In the genomic region with DNA sequence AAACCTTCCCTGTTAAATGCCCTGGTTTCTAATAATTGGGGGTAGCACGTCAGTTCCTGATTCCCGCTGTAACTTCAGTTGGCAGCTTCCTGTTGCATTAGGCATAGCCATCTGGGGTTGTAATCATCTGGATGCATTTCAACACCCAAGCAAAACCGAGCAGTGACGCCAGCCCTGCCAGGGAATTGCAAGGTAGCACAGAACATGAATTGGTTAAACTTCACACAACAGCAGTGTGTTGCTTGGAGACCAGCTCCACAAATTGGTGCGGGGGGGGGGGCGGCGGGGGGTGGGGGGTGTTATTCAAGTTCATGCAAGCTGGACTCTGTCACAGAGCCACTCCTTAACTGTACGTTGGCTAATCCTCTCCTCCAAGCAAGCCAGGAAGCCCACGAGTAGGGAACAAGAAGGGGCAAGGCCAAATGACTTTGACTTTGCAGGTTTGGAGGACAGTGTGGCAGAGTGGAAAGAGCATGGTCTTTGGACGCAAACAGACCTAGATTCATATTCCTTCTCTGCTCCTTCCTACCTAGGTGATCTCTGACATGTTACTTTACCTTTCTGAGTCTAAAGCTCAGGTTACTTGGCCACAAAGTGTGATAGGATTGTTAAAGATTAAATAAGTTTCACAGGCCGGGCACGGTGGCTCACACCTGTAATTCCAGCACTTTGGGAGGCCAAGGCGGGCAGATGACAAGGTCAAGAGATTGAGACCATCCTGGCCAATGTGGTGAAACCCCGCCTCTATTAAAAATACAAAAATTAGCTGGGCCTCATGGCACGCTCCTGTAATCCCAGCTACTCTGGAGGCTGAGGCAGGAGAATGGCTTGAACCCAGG, we compare ENCODE assay signal across 9 cellular contexts. TPM values are rescaled to one million over a fixed set of nuclear protein-coding genes. Genes with fewer than 3 reads are reported as not detected.
DNase-seq lines count a peak whose midpoint lies in the region; ATAC-seq and TF ChIP-seq lines count a peak whose summit lies in the region.
"Had no signal": no experiment of that assay in that cellular context is flagged by ENCODE, and none has a peak within 500 bp of the region (broad histone marks: within the 10 kb centered on the region; RNA-seq: fewer than 3 reads in every experiment).

No MANE protein-coding gene starts in this region.

- no peak for ATAC-seq in GM21717 (IDR thresholded peaks at IDR 0.05; ENCODE audit: unreplicated experiment)

- H3K9me3 Mint-ChIP-seq in MCF 10A (ENCODE audit: unreplicated experiment), result no peaks in the 10 kb centered on the region
- H3K9me3 Mint-ChIP-seq: neural crest cell had no signal

- peak overlapping the region in 1 of 4 donors; percentile 14 for H3K4me3 ChIP-seq in stomach

- H3K36me3 Mint-ChIP-seq in MCF 10A (ENCODE audit: insufficient read depth, unreplicated experiment), result peaks cover 7% of the 10 kb centered on the region

- peak; percentile 72 for DNase-seq in GM04503 (ENCODE audit: low read depth)
- DNase-seq in NCI-H446 treated with DMSO at 0.1 percent for 48 hours (lab: John Stamatoyannopoulos, UW), result peak; percentile 95
- DNase-seq in MCF 10A (ENCODE audit: unreplicated experiment), result peak; percentile 99
- DNase-seq in kidney tubule cell (ENCODE audit: low spot score), result peak; percentile 92
- DNase-seq in stomach, result peak; percentile 74
- no peak for DNase-seq in COLO668 (lab: John Stamatoyannopoulos, UW; ENCODE audit: unreplicated experiment)
- DNase-seq in stimulated activated CD4-positive, alpha-beta T cell treated with anti-CD3 and anti-CD28 coated beads, Interleukin-2, amount 100 ng/mL, for 24 hours, result no peak

- 25 to 41% (median 28%) methylated on average over 14 to 15 of the region's 15 CpGs for WGBS in stomach, 5 donors

- BruUV-seq in MCF 10A (replicated peaks; lab: Mats Ljungman, UMichigan), result no TSS peak

- H3K27ac ChIP-seq in stomach, result peak overlapping the region in 4 of 5 donors; percentile 74 to 88 (median 76)

- no peaks in the 10 kb centered on the region for H3K9me3 ChIP-seq in stomach

- POLR2A ChIA-PET in MCF 10A (lab: Yijun Ruan, JAX), result interaction anchor here (0.5 to 4.2 kb wide), 28 partner anchors 9 to 526 kb away, joined by 3 to 32 read pairs (median 4); partner anchors contain the start of genes ATP2B4, BTG2, SOX13 and ZBED6

- TF ChIP-seq EP300 in stomach (IDR thresholded peaks at IDR 0.05), result no peak

- no peaks in the 10 kb centered on the region for H3K27me3 Mint-ChIP-seq in MCF 10A (ENCODE audit: insufficient read depth, unreplicated experiment)

- TF ChIP-seq POLR2A in stomach (IDR thresholded peaks at IDR 0.05), result no peak

- H3K27ac Mint-ChIP-seq in MCF 10A (ENCODE audit: low read depth, unreplicated experiment), result peak overlapping the region; percentile 88

- peaks cover 32% of the 10 kb centered on the region for H3K4me1 Mint-ChIP-seq in MCF 10A (ENCODE audit: insufficient read depth, unreplicated experiment)

- CTCF ChIA-PET in MCF 10A (lab: Yijun Ruan, JAX), result interaction anchor here (0.6 to 1.5 kb wide), 10 partner anchors 14 to 736 kb away, joined by 3 to 4 read pairs (median 3); no protein-coding TSS in a partner anchor

- H3K36me3 ChIP-seq in stomach, result peaks cover 0 to 3% (median 0%) of the 10 kb centered on the region in 4 donors

- TF ChIP-seq CTCF in MCF 10A (IDR thresholded peaks at IDR 0.05; ENCODE audit: unreplicated experiment), result no peak
- no peak for TF ChIP-seq CTCF in stomach (IDR thresholded peaks at IDR 0.05)

- H3K27me3 ChIP-seq in stomach, result no peaks in the 10 kb centered on the region

- H3K4me3 Mint-ChIP-seq in MCF 10A (ENCODE audit: unreplicated experiment), result peak overlapping the region; percentile 63
- H3K4me3 Mint-ChIP-seq: neural crest cell had no signal

- peaks cover 6 to 27% (median 18%) of the 10 kb centered on the region in 4 donors for H3K4me1 ChIP-seq in stomach

- intact Hi-C loops in MCF 10A (cut with micrococcal nuclease) (loop anchor here (1.0 to 2.0 kb wide), 2 partner anchors 19 to 27 kb away; no protein-coding TSS in a partner anchor), stomach (cut with DNase I; ENCODE audit: low total_unique reads) (no loop called here)

RNA-seq across cellular contexts. Expression of gene LAX1, which starts 4.7 kb away (rescaled TPM):
- total RNA-seq in MCF 10A (2022), result not detected in 2 replicates
- total RNA-seq in stomach, result 1 to 10 TPM in 2 of 5 donors, under 1 TPM in 2, not detected in 1; 0.45 to 2.8 (median 1.1) TPM
- polyA plus RNA-seq in stomach, result under 1 TPM in 2 of 3 donors, not detected in 1; 0.06 to 0.20 TPM
- total RNA-seq: neural crest cell had no signal

RNA-seq across cellular contexts. Expression of gene ZBED6, which starts 25.7 kb away (rescaled TPM):
- 68.2 and 69.8 TPM in 2 replicates for total RNA-seq in MCF 10A (2022)
- total RNA-seq in stomach, result 10 to 100 TPM; 12.5 to 38.6 (median 22.2) TPM
- under 1 TPM; 0.13 to 0.93 (median 0.15) TPM for polyA plus RNA-seq in stomach

RNA-seq across cellular contexts. Expression of gene ZC3H11A, which starts 25.7 kb away (rescaled TPM):
- total RNA-seq in MCF 10A (2022), result 148 and 156 TPM in 2 replicates
- total RNA-seq in stomach, result 100 to 1,000 TPM in 2 of 5 donors, 10 to 100 TPM in 3; 56.2 to 160 (median 84.0) TPM
- 10 to 100 TPM; 25.0 to 39.2 (median 25.8) TPM for polyA plus RNA-seq in stomach

Comparison
In these comparisons a context has a peak if more than half of its experiments do, and no peak if none do; other contexts are left out.
1. DNase-seq: peak in GM04503 (single experiment), NCI-H446 treated with DMSO at 0.1 percent for 48 hours (single experiment), MCF 10A (single experiment), kidney tubule cell (single experiment) and stomach (single experiment); none in COLO668 (single experiment) and stimulated activated CD4-positive, alpha-beta T cell treated with anti-CD3 and anti-CD28 coated beads, Interleukin-2, amount 100 ng/mL, for 24 hours (0 of 2).